In genomic region chr2:186101603-186102002, GRCh38 we compare ENCODE assay signal across 21 cellular contexts.
"Had no signal": no experiment of that assay in that cellular context is flagged by ENCODE, and none has a peak within 500 bp of the region (broad histone marks: within the 10 kb centered on the region; RNA-seq: fewer than 3 reads in every experiment).

No MANE protein-coding gene starts in this region.

- H3K4me3 ChIP-seq: cardiac muscle cell, coronary artery, gastroesophageal sphincter, hepatocyte, lower lobe of right lung, neural progenitor cell, ovary, skin epidermis, stomach had no signal

- H3K27ac ChIP-seq: cardiac muscle cell, coronary artery, epithelial cell of prostate, gastroesophageal sphincter, hepatocyte, lower lobe of right lung, neural progenitor cell, ovary, skin epidermis, stomach, WERI-Rb-1 had no signal

- H3K27me3 ChIP-seq: cardiac muscle cell, gastroesophageal sphincter, hepatocyte, neural progenitor cell, ovary, stomach had no signal

- ATAC-seq: activated CD4-positive, alpha-beta T cell treated with anti-CD3 and anti-CD28 coated beads for 36 hours; gastroesophageal sphincter; lower lobe of right lung had no signal

- DNase-seq: activated CD4-positive, alpha-beta memory T cell treated with anti-CD3 and anti-CD28 coated beads, Interleukin-2, amount 10 ng/mL, durations not matched to agents 7 days and 5 days; activated CD4-positive, alpha-beta T cell treated with anti-CD3 and anti-CD28 coated beads for 36 hours; activated gamma-delta T cell; activated naive CD8-positive, alpha-beta T cell treated with anti-CD3 and anti-CD28 coated beads for 36 hours; activated T-cell treated with anti-CD3 and anti-CD28 coated beads, Interleukin-2, amount 50 U/mL, for 48 hours; anterior cingulate cortex; effector CD8-positive, alpha-beta T cell; kidney; lower lobe of right lung; midbrain; ovary; stomach; T1000; WERI-Rb-1 had no signal

- H3K4me1 ChIP-seq: gastroesophageal sphincter, lower lobe of right lung, neural progenitor cell, stomach had no signal

- H3K9me3 ChIP-seq: gastroesophageal sphincter, ovary, stomach had no signal

- H3K36me3 ChIP-seq: cardiac muscle cell, gastroesophageal sphincter, lower lobe of right lung, neural progenitor cell, ovary, stomach, WERI-Rb-1 had no signal
